In the genomic region with DNA sequence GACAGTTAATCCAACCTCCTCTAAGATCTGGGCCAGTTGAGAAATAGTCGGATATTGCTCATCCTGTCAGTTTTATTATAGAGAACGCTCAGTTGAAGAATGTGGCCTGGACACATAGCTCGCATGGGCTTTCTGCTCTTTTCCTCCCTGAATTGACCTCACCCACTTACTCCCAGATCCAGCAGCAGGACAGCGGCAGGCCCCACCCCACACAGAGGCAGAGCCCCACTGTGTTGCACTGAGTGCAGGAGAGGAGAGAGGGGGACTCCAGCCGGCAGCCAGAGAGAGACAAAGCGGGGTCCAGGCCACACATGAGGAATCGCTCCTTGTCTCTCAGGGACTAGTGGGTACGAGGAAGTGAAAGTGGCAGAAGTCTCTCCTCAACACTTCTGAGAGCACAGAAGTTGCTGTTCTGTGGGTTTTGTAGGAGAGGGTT, we compare ENCODE assay signal across 12 cellular contexts.
A peak's percentile ranks its signal among the peaks of the same experiment; 100 is the strongest.
DNase-seq lines count a peak whose midpoint lies in the region; TF ChIP-seq lines count a peak whose summit lies in the region.
"Had no signal": no experiment of that assay in that cellular context is flagged by ENCODE, and none has a peak within 500 bp of the region (broad histone marks: within the 10 kb centered on the region; RNA-seq: fewer than 3 reads in every experiment).

No MANE protein-coding gene starts in this region.

- DNase-seq in GM19238 (ENCODE audit: insufficient read length, low spot score) (peak; percentile 10), LHCN-M2 (ENCODE audit: low read depth) (peak; percentile 52), fibroblast of mammary gland (ENCODE audit: low read depth) (peak; percentile 58), NCI-H2029 treated with DMSO at 0.1 percent for 48 hours (lab: John Stamatoyannopoulos, UW) (no peak), HPDE6-E6E7 (ENCODE audit: extremely low spot score) (no peak), activated T-cell treated with anti-CD3 and anti-CD28 coated beads for 4 hours (no peak)
- no peak for DNase-seq in effector memory CD4-positive, alpha-beta T cell
- DNase-seq: dorsolateral prefrontal cortex had no signal

- no peak overlapping the region for H3K9ac ChIP-seq in skeletal muscle satellite cell (ENCODE audit: low read depth, low read length)
- H3K9ac ChIP-seq: KMS-11 had no signal

- no peak for TF ChIP-seq CTCF in fibroblast of mammary gland (conservative IDR thresholded peaks at IDR 0.05; ENCODE audit: control insufficient read depth, insufficient read depth, low read depth, low read length)

- peak overlapping the region; percentile 9 for H3K4me2 ChIP-seq in skeletal muscle satellite cell (ENCODE audit: low read length)
- H3K4me2 ChIP-seq: KMS-11 had no signal

- H3K36me3 ChIP-seq in skeletal muscle satellite cell (ENCODE audit: insufficient read depth, low read length) = peaks cover 55% of the 10 kb centered on the region
- no peaks in the 10 kb centered on the region for H3K36me3 ChIP-seq in effector memory CD4-positive, alpha-beta T cell (ENCODE audit: control insufficient read depth, insufficient read depth, low read length)

- H3K9me3 ChIP-seq in skeletal muscle satellite cell (replicated peaks; ENCODE audit: low read length) = no peaks in the 10 kb centered on the region
- H3K9me3 ChIP-seq in effector memory CD4-positive, alpha-beta T cell (ENCODE audit: control insufficient read depth, low read length) = no peaks in the 10 kb centered on the region
- H3K9me3 ChIP-seq: HAP-1 had no signal

- H3K27ac ChIP-seq in effector memory CD4-positive, alpha-beta T cell (ENCODE audit: insufficient read depth, low read length, poor library complexity, severe bottlenecking) = no peak overlapping the region
- H3K27ac ChIP-seq: dorsolateral prefrontal cortex, KMS-11, SK-N-MC had no signal

- peaks cover 35% of the 10 kb centered on the region for H3K4me1 ChIP-seq in skeletal muscle satellite cell (ENCODE audit: control insufficient read depth, insufficient read depth, low read length)
- H3K4me1 ChIP-seq in effector memory CD4-positive, alpha-beta T cell (ENCODE audit: control insufficient read depth, insufficient read depth, low read length, poor library complexity, severe bottlenecking) = no peaks in the 10 kb centered on the region

- no peak overlapping the region for H3K4me3 ChIP-seq in fibroblast of mammary gland (ENCODE audit: control insufficient read depth, low read depth, low read length)
- no peak overlapping the region for H3K4me3 ChIP-seq in skeletal muscle satellite cell (ENCODE audit: low read length)
- H3K4me3 ChIP-seq in effector memory CD4-positive, alpha-beta T cell (ENCODE audit: insufficient read depth, low read depth, low read length, poor library complexity, severe bottlenecking) = no peak overlapping the region
- H3K4me3 ChIP-seq: dorsolateral prefrontal cortex, HAP-1, SK-N-MC had no signal

- no peaks in the 10 kb centered on the region for H3K27me3 ChIP-seq in skeletal muscle satellite cell (ENCODE audit: control insufficient read depth, insufficient read depth, low read length)
- peaks cover 3% of the 10 kb centered on the region for H3K27me3 ChIP-seq in effector memory CD4-positive, alpha-beta T cell (replicated peaks; ENCODE audit: control insufficient read depth, insufficient read depth, low read length, poor library complexity, severe bottlenecking)

Comparison
In these comparisons a context has a peak if more than half of its experiments do, and no peak if none do; other contexts are left out.
1. DNase-seq: peak in GM19238 (single experiment), LHCN-M2 (single experiment) and fibroblast of mammary gland (single experiment); none in NCI-H2029 treated with DMSO at 0.1 percent for 48 hours (single experiment), HPDE6-E6E7 (single experiment), effector memory CD4-positive, alpha-beta T cell (0 of 3) and activated T-cell treated with anti-CD3 and anti-CD28 coated beads for 4 hours (single experiment).